In genomic region chr7:107154826-107155225, GRCh38 we compare ENCODE assay signal across 11 cellular contexts.
"Had no signal": no experiment of that assay in that cellular context is flagged by ENCODE, and none has a peak within 500 bp of the region (broad histone marks: within the 10 kb centered on the region; RNA-seq: fewer than 3 reads in every experiment).

No MANE protein-coding gene starts in this region.

- DNase-seq: GM23248, GOT3, H7, H9, HCEC 1CT, HFFc6 had no signal

- H3K9me3 ChIP-seq: HAP-1 had no signal

- ATAC-seq: GM23338, HCT116 had no signal

- H2AFZ ChIP-seq: GM23248, GM23338 had no signal

- H3K4me2 ChIP-seq: GM23338 had no signal

- H3K27ac ChIP-seq: GM23248 had no signal

- H3K4me1 ChIP-seq: HAP-1 had no signal

- FAIRE-seq: H1, H54 had no signal

- H3K36me3 ChIP-seq: HAP-1 had no signal

- H3K4me3 ChIP-seq: GM23248, GM23338, HAP-1 had no signal

- H3K9ac ChIP-seq: GM23248 had no signal
